ENCODE assay signal across 14 cellular contexts in the genomic region with DNA sequence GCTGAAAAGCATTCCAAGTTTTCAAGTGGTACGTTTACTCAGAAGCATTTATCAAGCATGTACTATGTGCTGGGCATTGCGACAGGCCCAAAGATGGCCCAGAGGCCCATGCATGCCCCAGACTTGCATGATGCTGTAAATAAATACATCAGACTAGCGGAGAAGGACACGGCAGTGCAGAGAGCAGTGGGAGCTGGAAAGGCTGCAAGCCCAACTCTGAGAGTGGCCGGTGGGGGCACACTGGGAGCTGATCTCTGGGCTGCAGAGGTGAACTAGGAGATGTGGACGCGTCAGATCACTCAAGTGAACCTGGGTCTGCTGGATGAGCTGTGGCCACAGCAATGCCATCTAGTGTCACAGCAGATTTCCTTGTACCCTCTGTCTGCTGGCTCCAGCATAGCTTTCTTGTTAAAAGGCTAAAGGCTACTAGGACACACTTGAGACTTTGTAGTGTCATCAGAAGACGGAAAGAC.
DNase-seq lines count a peak whose midpoint lies in the region; ATAC-seq and TF ChIP-seq lines count a peak whose summit lies in the region.
"Had no signal": no experiment of that assay in that cellular context is flagged by ENCODE, and none has a peak within 500 bp of the region (broad histone marks: within the 10 kb centered on the region; RNA-seq: fewer than 3 reads in every experiment).

No MANE protein-coding gene starts in this region.

- no peak overlapping the region for H3K4me3 Mint-ChIP-seq in mesothelial cell of epicardium
- H3K4me3 Mint-ChIP-seq: CD8-positive, alpha-beta T cell; naive B cell; stimulated activated naive CD8-positive, alpha-beta T cell treated with anti-CD3 and anti-CD28 coated beads, Interleukin-15, Interleukin-2, amounts not matched to agents 100 ng/mL and 50 ng/mL, for 24 hours had no signal

- 19 to 28% methylated on average over 7 to 8 of the region's 8 CpGs for WGBS in gastroesophageal sphincter (ENCODE audit: low coverage in 1 of 2), 2 donors
- WGBS in transverse colon (ENCODE audit: low coverage in 1 of 2), 2 donors, result 51 to 57% methylated on average over 2 to 8 of the region's 8 CpGs

- H3K9me3 Mint-ChIP-seq in mesothelial cell of epicardium, result no peaks in the 10 kb centered on the region
- H3K9me3 Mint-ChIP-seq: CD8-positive, alpha-beta T cell; naive B cell; stimulated activated naive CD8-positive, alpha-beta T cell treated with anti-CD3 and anti-CD28 coated beads, Interleukin-15, Interleukin-2, amounts not matched to agents 100 ng/mL and 50 ng/mL, for 24 hours had no signal

- ATAC-seq in gastroesophageal sphincter (no peak), HG02970 (IDR thresholded peaks at IDR 0.05; ENCODE audit: low FRiP score, unreplicated experiment) (no peak), HG03354 (IDR thresholded peaks at IDR 0.05; ENCODE audit: poor library complexity, severe bottlenecking, unreplicated experiment) (no peak)
- ATAC-seq: CD8-positive, alpha-beta T cell had no signal

- TF ChIP-seq EP300 in gastroesophageal sphincter (IDR thresholded peaks at IDR 0.05) (no peak), transverse colon (IDR thresholded peaks at IDR 0.05; ENCODE audit: low read depth) (no peak)

- H3K4me1 ChIP-seq in gastroesophageal sphincter (peaks cover 17 to 100% (median 51%) of the 10 kb centered on the region in 3 donors), transverse colon (peaks cover 20 to 74% (median 55%) of the 10 kb centered on the region in 4 donors)

- DNase-seq in SK-N-MC (ENCODE audit: low read depth, low spot score) (no peak), mesothelial cell of epicardium (ENCODE audit: low spot score in 2 of 2, unreplicated experiment in 2 of 2) (no peak), transverse colon (no peak), AG20443 (ENCODE audit: low spot score) (no peak)
- DNase-seq: CD8-positive, alpha-beta T cell; dermis blood vessel endothelial cell; naive B cell; NCI-H1048; NCI-H2227 treated with DMSO at 0.1 percent for 48 hours; PC-9 had no signal

- no peak overlapping the region for H3K9ac ChIP-seq in SK-N-MC (ENCODE audit: insufficient read length)

- peaks cover 13% of the 10 kb centered on the region for H3K4me1 Mint-ChIP-seq in mesothelial cell of epicardium

- no peaks in the 10 kb centered on the region for H3K9me3 ChIP-seq in SK-N-MC (ENCODE audit: low read depth, low read length)
- H3K9me3 ChIP-seq in gastroesophageal sphincter, result no peaks in the 10 kb centered on the region
- H3K9me3 ChIP-seq in transverse colon, result no peaks in the 10 kb centered on the region

- no peaks in the 10 kb centered on the region for H3K27me3 Mint-ChIP-seq in mesothelial cell of epicardium (ENCODE audit: low read depth)
- H3K27me3 Mint-ChIP-seq: naive B cell; stimulated activated naive CD8-positive, alpha-beta T cell treated with anti-CD3 and anti-CD28 coated beads, Interleukin-15, Interleukin-2, amounts not matched to agents 100 ng/mL and 50 ng/mL, for 24 hours had no signal

- TF ChIP-seq CTCF in gastroesophageal sphincter (IDR thresholded peaks at IDR 0.05) (peak in 1 of 4 experiments; percentile 12), mesothelial cell of epicardium (IDR thresholded peaks at IDR 0.05; ENCODE audit: unreplicated experiment) (no peak), transverse colon (IDR thresholded peaks at IDR 0.05) (no peak)

- in situ Hi-C loops in transverse colon (cut with MboI; ENCODE audit: low pct_ligation_motif_present in 1 of 4, low pct_unique_long_range_greater_than_20kb in 1 of 4, low sequenced_read_pairs in 3 of 4), result no loop called here

- TF ChIP-seq POLR2A in gastroesophageal sphincter (IDR thresholded peaks at IDR 0.05), result no peak
- TF ChIP-seq POLR2A in transverse colon (IDR thresholded peaks at IDR 0.05), result no peak

- H3K27ac ChIP-seq in SK-N-MC (peak overlapping the region; percentile 18; the same call in 1 of the 2 replicates), gastroesophageal sphincter (peak overlapping the region in 3 of 4 donors; percentile 31 to 89 (median 87)), transverse colon (peak overlapping the region; percentile 62 to 91 (median 70))
- H3K27ac ChIP-seq: PC-9 had no signal

- peak overlapping the region; percentile 81 for H3K27ac Mint-ChIP-seq in mesothelial cell of epicardium
- H3K27ac Mint-ChIP-seq: CD8-positive, alpha-beta T cell; naive B cell; stimulated activated naive CD8-positive, alpha-beta T cell treated with anti-CD3 and anti-CD28 coated beads, Interleukin-15, Interleukin-2, amounts not matched to agents 100 ng/mL and 50 ng/mL, for 24 hours had no signal

- peaks cover 7% of the 10 kb centered on the region; the same call in 1 of the 2 replicates for H3K36me3 ChIP-seq in SK-N-MC (ENCODE audit: insufficient read depth, low read length)
- H3K36me3 ChIP-seq in gastroesophageal sphincter, result peaks cover 0 to 37% of the 10 kb centered on the region in 2 donors
- H3K36me3 ChIP-seq in transverse colon, result peaks cover 0 to 6% (median 0%) of the 10 kb centered on the region in 4 donors

- H3K36me3 Mint-ChIP-seq in mesothelial cell of epicardium, result peaks cover 18% of the 10 kb centered on the region
- H3K36me3 Mint-ChIP-seq: CD8-positive, alpha-beta T cell had no signal

- intact Hi-C loops in transverse colon (cut with DNase I; ENCODE audit: low total_unique reads), result loop anchor here (10.0 kb wide), 1 partner anchor 46 kb away; no protein-coding TSS in a partner anchor

- H3K4me3 ChIP-seq in SK-N-MC (no peak overlapping the region), gastroesophageal sphincter (no peak overlapping the region), transverse colon (no peak overlapping the region)
- H3K4me3 ChIP-seq: PC-9 had no signal

- H3K27me3 ChIP-seq in gastroesophageal sphincter (no peaks in the 10 kb centered on the region), transverse colon (no peaks in the 10 kb centered on the region)

Comparison
In these comparisons a context has a peak if more than half of its experiments do, and no peak if none do; other contexts are left out.
1. H3K27ac ChIP-seq: peak in every context shown above with its lines; median percentile 87 in gastroesophageal sphincter; 70 in transverse colon; 18 in SK-N-MC.